ENCODE assay signal across 20 cellular contexts in genomic region chr6:999552-999951, GRCh38.
"Had no signal": no experiment of that assay in that cellular context is flagged by ENCODE, and none has a peak within 500 bp of the region (broad histone marks: within the 10 kb centered on the region; RNA-seq: fewer than 3 reads in every experiment).

No MANE protein-coding gene starts in this region.

- H3K9me3 ChIP-seq: esophagus muscularis mucosa, gastroesophageal sphincter, heart left ventricle, left lung, lower lobe of right lung, mucosa of descending colon had no signal

- H3K27ac ChIP-seq: coronary artery, dorsolateral prefrontal cortex, esophagus muscularis mucosa, foreskin keratinocyte, gastroesophageal sphincter, heart left ventricle, hepatocyte, left lung, lower lobe of right lung had no signal

- DNase-seq: dermis blood vessel endothelial cell; dorsolateral prefrontal cortex; effector CD4-positive, alpha-beta T cell; effector memory CD4-positive, alpha-beta T cell; foreskin keratinocyte; heart left ventricle; hypothalamus; immature natural killer cell; left cardiac atrium; left lung; left ventricle myocardium superior; lower lobe of right lung; mesenchymal stem cell; mucosa of descending colon; naive B cell; naive thymus-derived CD8-positive, alpha-beta T cell had no signal

- H3K4me2 ChIP-seq: hepatocyte had no signal

- H3K27me3 ChIP-seq: esophagus muscularis mucosa, gastroesophageal sphincter, hepatocyte, left lung had no signal

- H3K4me1 ChIP-seq: esophagus muscularis mucosa, foreskin keratinocyte, gastroesophageal sphincter, heart left ventricle, left lung, lower lobe of right lung had no signal

- H3K36me3 ChIP-seq: esophagus muscularis mucosa, gastroesophageal sphincter, heart left ventricle, left lung, lower lobe of right lung had no signal

- H3K4me3 ChIP-seq: coronary artery, dorsolateral prefrontal cortex, esophagus muscularis mucosa, gastroesophageal sphincter, heart left ventricle, hepatocyte, left lung, lower lobe of right lung, mucosa of descending colon had no signal

- ATAC-seq: foreskin keratinocyte; gastroesophageal sphincter; heart left ventricle; left cardiac atrium; left lung; left ventricle myocardium superior; lower lobe of right lung; mucosa of descending colon; naive thymus-derived CD8-positive, alpha-beta T cell had no signal
